9 cellular contexts compared by ENCODE assay signal in genomic region chr14:35390577-35391387, GRCh38. TPM values are rescaled to one million over a fixed set of nuclear protein-coding genes. Genes with fewer than 3 reads are reported as not detected.
DNase-seq lines count a peak whose midpoint lies in the region; ATAC-seq, FAIRE-seq and TF ChIP-seq lines count a peak whose summit lies in the region.
"Had no signal": no experiment of that assay in that cellular context is flagged by ENCODE, and none has a peak within 500 bp of the region (broad histone marks: within the 10 kb centered on the region; RNA-seq: fewer than 3 reads in every experiment).

No MANE protein-coding gene starts in this region.

- no peaks in the 10 kb centered on the region for H3K27me3 ChIP-seq in brain microvascular endothelial cell (replicated peaks)

- in situ Hi-C loops in brain microvascular endothelial cell (cut with HindIII; ENCODE audit: low pct_ligation_motif_present, low sequenced_read_pairs) = no loop called here

- H3K4me3 ChIP-seq in brain microvascular endothelial cell (ENCODE audit: low read depth, low read length) = no peak overlapping the region

- TF ChIP-seq CTCF in brain microvascular endothelial cell (IDR thresholded peaks at IDR 0.05; ENCODE audit: low read depth, low read length, missing control alignments) = no peak

- FAIRE-seq in urothelium cell line (lab: Jason Lieb, UNC) = no peak
- no peak for FAIRE-seq in frontal cortex (lab: Jason Lieb, UNC)

- no peaks in the 10 kb centered on the region for H3K36me3 ChIP-seq in brain microvascular endothelial cell (replicated peaks)

- TF ChIP-seq EP300 in Ishikawa (IDR thresholded peaks at IDR 0.05; ENCODE audit: borderline replicate concordance) = peak; percentile 85

- peak; percentile 19 for DNase-seq in activated naive CD4-positive, alpha-beta T cell treated with Interleukin-2 at 50 U/mL for 16 hours
- DNase-seq in activated naive CD4-positive, alpha-beta T cell (lab: John Stamatoyannopoulos, UW) = no peak
- DNase-seq in brain microvascular endothelial cell (peak; percentile 51), urothelium cell line (ENCODE audit: low spot score) (peak; percentile 61), frontal cortex (ENCODE audit: low spot score in 2 of 2) (no peak)
- no peak for DNase-seq in stimulated activated CD4-positive, alpha-beta T cell treated with anti-CD3 and anti-CD28 coated beads, Interleukin-15, amount 100 ng/mL, for 24 hours
- DNase-seq: stimulated activated CD4-positive, alpha-beta T cell treated with anti-CD3 and anti-CD28 coated beads, Interleukin-1b, Interleukin-23, amount 100 ng/mL, for 48 hours had no signal

- TF ChIP-seq RAD21 in Ishikawa (IDR thresholded peaks at IDR 0.05; ENCODE audit: low read depth) = peak; percentile 9; the same call in 1 of the 2 replicates

- ATAC-seq in HG03196 (IDR thresholded peaks at IDR 0.05; ENCODE audit: unreplicated experiment) = no peak

- H3K27ac ChIP-seq in brain microvascular endothelial cell = no peak overlapping the region

TF ChIP-seq in Ishikawa, 13 proteins besides CTCF, POLR2A, EP300 and RAD21:
- TF ChIP-seq REST (IDR thresholded peaks at IDR 0.05; ENCODE audit: low read depth) (no peak), TCF12 (IDR thresholded peaks at IDR 0.05; ENCODE audit: low read depth) (peak; percentile 82), MAX (IDR thresholded peaks at IDR 0.05) (peak; percentile 66; the same call in 1 of the 2 replicates), NFIC (IDR thresholded peaks at IDR 0.05) (peak; percentile 98), CEBPB (IDR thresholded peaks at IDR 0.05) (no peak; the same call in 1 of the 2 replicates), FOXM1 (IDR thresholded peaks at IDR 0.05; ENCODE audit: borderline replicate concordance, low read depth) (peak; percentile 62; the same call in 1 of the 2 replicates), EGR1 (IDR thresholded peaks at IDR 0.05) (no peak), USF1 (IDR thresholded peaks at IDR 0.05) (no peak), ZBTB7A (IDR thresholded peaks at IDR 0.05; ENCODE audit: low read depth) (0 out of 2 replicates have a peak, but pooled peaks have one; percentile 25), TAF1 (IDR thresholded peaks at IDR 0.05; ENCODE audit: low read depth) (no peak), TEAD4 (IDR thresholded peaks at IDR 0.05) (peak; percentile 63), CREB1 (IDR thresholded peaks at IDR 0.05; ENCODE audit: low read depth) (no peak), YY1 (IDR thresholded peaks at IDR 0.05; ENCODE audit: low read depth) (no peak)
TF ChIP-seq in Ishikawa: peak in this region for 6.

RNA-seq across cellular contexts. Expression of gene NFKBIA, which starts 13.8 kb away (rescaled TPM):
- 46.5 TPM for total RNA-seq in frontal cortex

Comparison
In these comparisons a context has a peak if more than half of its experiments do, and no peak if none do; other contexts are left out.
1. DNase-seq: peak in activated naive CD4-positive, alpha-beta T cell treated with Interleukin-2 at 50 U/mL for 16 hours (single experiment), brain microvascular endothelial cell (single experiment) and urothelium cell line (single experiment); none in activated naive CD4-positive, alpha-beta T cell (0 of 4), frontal cortex (0 of 2) and stimulated activated CD4-positive, alpha-beta T cell treated with anti-CD3 and anti-CD28 coated beads, Interleukin-15, amount 100 ng/mL, for 24 hours (single experiment).